8 cellular contexts compared by ENCODE assay signal in genomic region chr1:161427733-161428516, GRCh38.
DNase-seq lines count a peak whose midpoint lies in the region; FAIRE-seq and TF ChIP-seq lines count a peak whose summit lies in the region.

No MANE protein-coding gene starts in this region.

- H3K36me3 ChIP-seq in spleen: peaks cover 0 to 1% (median 0%) of the 10 kb centered on the region in 6 donors
- H3K36me3 ChIP-seq in Peyer's patch: no peaks in the 10 kb centered on the region

- no peak overlapping the region for H3K4me3 ChIP-seq in NB4 (ENCODE audit: low read depth, low read length)
- no peak overlapping the region for H3K4me3 ChIP-seq in spleen
- H3K4me3 ChIP-seq in Peyer's patch: no peak overlapping the region

- intact Hi-C loops in spleen (cut with DNase I; ENCODE audit: low total_unique reads): no loop called here

- DNase-seq in NB4 (ENCODE audit: low read depth): peak; percentile 36
- peak; percentile 19 for DNase-seq in dedifferentiated amniotic fluid mesenchymal stem cell (ENCODE audit: extremely low spot score)
- peak; percentile 28 for DNase-seq in renal cortical epithelial cell (ENCODE audit: low read depth)
- DNase-seq in NCI-H2107 (lab: John Stamatoyannopoulos, UW): no peak
- DNase-seq in DMS79 (lab: John Stamatoyannopoulos, UW): no peak
- no peak for DNase-seq in spleen
- no peak for DNase-seq in Peyer's patch

- H3K4me1 ChIP-seq in spleen (peaks cover 0 to 10% (median 1%) of the 10 kb centered on the region in 6 donors), Peyer's patch (no peaks in the 10 kb centered on the region)

- no peak overlapping the region for H3K27ac ChIP-seq in spleen
- no peak overlapping the region for H3K27ac ChIP-seq in Peyer's patch

- TF ChIP-seq POLR2A in NB4 (IDR thresholded peaks at IDR 0.05; ENCODE audit: extremely low read depth, insufficient read length) (no peak), spleen (IDR thresholded peaks at IDR 0.05) (no peak), Peyer's patch (IDR thresholded peaks at IDR 0.05) (no peak)

- FAIRE-seq in G401.6 (lab: Jason Lieb, UNC): peak; percentile 40

- H3K27me3 ChIP-seq in spleen (replicated peaks in 1 of 7) (peaks cover 0 to 51% (median 13%) of the 10 kb centered on the region in 7 donors), Peyer's patch (no peaks in the 10 kb centered on the region)

- TF ChIP-seq CTCF in NB4 (IDR thresholded peaks at IDR 0.05; ENCODE audit: low read depth, low read length) (no peak), spleen (IDR thresholded peaks at IDR 0.05 in 8 of 11, conservative IDR thresholded peaks at IDR 0.05 in 3 of 11) (no peak), Peyer's patch (IDR thresholded peaks at IDR 0.05) (no peak)

- no peaks in the 10 kb centered on the region for H3K9me3 ChIP-seq in spleen
- no peaks in the 10 kb centered on the region for H3K9me3 ChIP-seq in Peyer's patch

- WGBS in spleen, 5 donors: 23 to 39% (median 31%) methylated on average over 18 of the region's 18 CpGs

Comparison
In these comparisons a context has a peak if more than half of its experiments do, and no peak if none do; other contexts are left out.
1. DNase-seq: peak in NB4 (single experiment), dedifferentiated amniotic fluid mesenchymal stem cell (single experiment) and renal cortical epithelial cell (single experiment); none in NCI-H2107 (single experiment), DMS79 (single experiment), spleen (single experiment) and Peyer's patch (0 of 3).